Comparison of ENCODE assay signal across 14 cellular contexts in the genomic region with DNA sequence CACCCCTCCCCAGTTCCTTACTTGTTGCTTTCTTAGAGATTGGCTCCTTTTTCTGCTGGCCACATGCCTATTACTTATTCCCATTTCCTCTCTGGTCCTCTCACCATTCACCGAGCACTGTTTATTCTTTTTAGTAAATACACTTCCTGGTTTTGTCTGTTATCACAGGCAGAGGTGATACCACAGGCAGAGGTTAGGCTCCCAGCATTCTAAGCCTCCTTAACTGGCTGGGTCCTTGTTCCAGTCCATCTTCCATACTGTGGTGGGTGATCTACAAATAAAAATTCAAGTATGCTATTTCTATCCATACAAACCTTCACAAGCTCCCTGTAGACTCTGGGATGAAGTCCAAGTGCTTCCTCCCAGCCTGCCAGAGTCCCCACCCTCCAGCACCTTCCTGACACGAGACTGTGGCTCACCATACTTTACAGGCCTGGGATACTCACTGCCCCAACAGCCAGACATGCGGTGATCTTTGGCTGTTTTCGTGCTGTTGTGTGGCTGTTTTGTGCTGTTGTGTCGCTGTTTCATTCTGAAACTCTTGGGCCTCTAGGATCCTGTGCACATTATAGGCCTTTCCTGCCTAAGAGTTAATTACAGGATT.
DNase-seq lines count a peak whose midpoint lies in the region; ATAC-seq, FAIRE-seq and TF ChIP-seq lines count a peak whose summit lies in the region.
"Had no signal": no experiment of that assay in that cellular context is flagged by ENCODE, and none has a peak within 500 bp of the region (broad histone marks: within the 10 kb centered on the region; RNA-seq: fewer than 3 reads in every experiment).

No MANE protein-coding gene starts in this region.

- no peaks in the 10 kb centered on the region for H3K27me3 ChIP-seq in pancreas
- H3K27me3 ChIP-seq: ascending aorta had no signal

- intact Hi-C loops in pancreas (cut with DNase I) = no loop called here

- H3K36me3 ChIP-seq in pancreas = no peaks in the 10 kb centered on the region
- H3K36me3 ChIP-seq: ascending aorta had no signal

- peaks cover 0 to 14% (median 0%) of the 10 kb centered on the region in 3 donors for H3K4me1 ChIP-seq in pancreas

- no peaks in the 10 kb centered on the region for H3K9me3 ChIP-seq in pancreas
- H3K9me3 ChIP-seq: ascending aorta had no signal

- FAIRE-seq in pancreas (lab: Jason Lieb, UNC) = no peak

- 61 to 68% methylated on average over 5 of the region's 5 CpGs for WGBS in pancreas, 2 donors

- H3K27ac ChIP-seq in pancreas = peak overlapping the region in 1 of 4 donors; percentile 42
- H3K27ac ChIP-seq: ascending aorta had no signal

- no peak overlapping the region for H3K4me3 ChIP-seq in pancreas
- H3K4me3 ChIP-seq: ascending aorta, smooth muscle cell had no signal

- TF ChIP-seq CTCF in pancreas (IDR thresholded peaks at IDR 0.05) = no peak

- DNase-seq in Daoy (ENCODE audit: low read depth) (peak; percentile 12), NCI-H2081 (lab: John Stamatoyannopoulos, UW) (peak; percentile 68 to 84), cerebellum (ENCODE audit: low spot score) (peak; percentile 69), pancreas (no peak), T-helper 9 cell (no peak), SKM-1 treated with dmso at 0.1 percent for 144 hours (lab: John Stamatoyannopoulos, UW; ENCODE audit: unreplicated experiment) (no peak), dermis blood vessel endothelial cell (no peak)
- DNase-seq: activated CD4-positive, alpha-beta T cell treated with anti-CD3 and anti-CD28 coated beads, Interleukin-2, amount 10 ng/mL, durations not matched to agents 24 days and 14 days; activated T-cell treated with anti-CD3 and anti-CD28 coated beads, Interleukin-2, amount 50 U/mL, for 72 hours; HFFc6; naive thymus-derived CD8-positive, alpha-beta T cell had no signal

- ATAC-seq in pancreas = peak; percentile 56 to 71 (median 66)
- no peak for ATAC-seq in HG03565 (IDR thresholded peaks at IDR 0.05; ENCODE audit: unreplicated experiment)
- ATAC-seq: activated T-cell treated with anti-CD3 and anti-CD28 coated beads, Interleukin-2, amount 50 U/mL, for 72 hours; naive thymus-derived CD8-positive, alpha-beta T cell had no signal

Comparison
In these comparisons a context has a peak if more than half of its experiments do, and no peak if none do; other contexts are left out.
1. DNase-seq: peak in Daoy (single experiment), NCI-H2081 (2 of 2) and cerebellum (single experiment); none in pancreas (0 of 6), T-helper 9 cell (single experiment), SKM-1 treated with dmso at 0.1 percent for 144 hours (single experiment) and dermis blood vessel endothelial cell (single experiment).